In the genomic region with DNA sequence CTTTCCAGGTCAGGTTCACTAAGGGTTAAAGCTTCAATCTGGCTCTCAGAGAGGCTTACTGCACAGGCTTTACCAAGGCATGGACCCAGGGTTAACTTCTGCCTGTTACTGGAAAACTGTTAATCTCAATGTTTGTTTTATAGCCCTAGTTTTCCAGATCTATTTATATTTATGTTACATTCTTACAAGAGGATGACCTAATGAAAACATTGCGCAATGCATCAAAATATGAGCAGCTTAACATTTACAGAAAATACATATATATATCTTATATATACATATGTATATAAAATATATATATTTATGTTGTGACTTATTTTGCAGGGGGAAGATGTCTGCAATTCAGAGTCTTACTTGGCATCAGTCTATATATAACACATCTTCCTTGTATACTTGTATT, we compare ENCODE assay signal across 24 cellular contexts.
"Had no signal": no experiment of that assay in that cellular context is flagged by ENCODE, and none has a peak within 500 bp of the region (broad histone marks: within the 10 kb centered on the region; RNA-seq: fewer than 3 reads in every experiment).

No MANE protein-coding gene starts in this region.

- ATAC-seq: K562, T-cell had no signal

- H3K36me3 ChIP-seq: SJSA1 had no signal

- DNase-seq: Kasumi-1, NCI-H1092 treated with DMSO at 0.1 percent for 48 hours, NCI-H1436, NCI-H187, NCI-H2029, NCI-H2081 treated with DMSO at 0.1 percent for 48 hours, NCI-H2171, NCI-H226, NCI-H446, NCI-H510A, NCI-H524 treated with DMSO at 0.1 percent for 48 hours, NCI-H774, Right ventricle myocardium superior, RPMI8226, SIG-M5, SW 1271, T-cell had no signal

- H3K27me3 ChIP-seq: SJSA1 had no signal

- H3K4me1 ChIP-seq: SJSA1 had no signal

- H3K9me3 ChIP-seq: SJSA1 had no signal

- H3K27ac ChIP-seq: HL-60, KMS-11, SJSA1, SK-N-MC had no signal

- H3K4me2 ChIP-seq: KMS-11 had no signal

- H3K9ac ChIP-seq: KMS-11 had no signal

- H3K4me3 ChIP-seq: K562, SJSA1, SK-N-MC had no signal

- FAIRE-seq: HTR-8/SVneo, K562, RCC 7860 had no signal
